ENCODE assay signal across 15 cellular contexts in the genomic region with DNA sequence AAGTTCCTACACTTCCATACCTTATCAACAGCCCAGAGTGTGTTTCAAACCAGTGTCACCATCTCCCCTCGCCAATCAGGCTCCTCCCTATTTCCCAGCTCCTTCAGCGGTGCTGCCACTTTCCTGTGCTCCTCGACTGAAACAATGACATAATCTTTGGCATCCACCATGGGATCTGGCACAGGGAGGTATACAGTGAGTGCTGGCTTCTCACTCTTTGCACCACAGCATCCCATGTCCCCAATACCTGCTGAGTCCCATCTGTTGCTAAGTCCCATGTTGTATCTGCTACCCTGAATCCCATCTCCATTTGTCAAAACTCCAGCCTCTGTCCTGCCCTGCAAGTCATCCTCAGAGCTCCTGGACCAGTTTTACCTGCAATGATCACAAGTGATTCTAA. TPM values are rescaled to one million over a fixed set of nuclear protein-coding genes. Genes with fewer than 3 reads are reported as not detected.
DNase-seq lines count a peak whose midpoint lies in the region; ATAC-seq and TF ChIP-seq lines count a peak whose summit lies in the region.
"Had no signal": no experiment of that assay in that cellular context is flagged by ENCODE, and none has a peak within 500 bp of the region (broad histone marks: within the 10 kb centered on the region; RNA-seq: fewer than 3 reads in every experiment).

No MANE protein-coding gene starts in this region.

- POLR2A ChIA-PET in MCF 10A (lab: Yijun Ruan, JAX): no interaction called here

- H3K9me3 ChIP-seq in T-helper 17 cell (ENCODE audit: control insufficient read depth, low read length, poor library complexity, severe bottlenecking): no peaks in the 10 kb centered on the region
- H3K9me3 ChIP-seq: A549, Caco-2 had no signal

- H3K36me3 Mint-ChIP-seq in T-helper 17 cell (ENCODE audit: low read depth) (peaks cover 11% of the 10 kb centered on the region), MCF 10A (ENCODE audit: insufficient read depth, unreplicated experiment) (peaks cover 42% of the 10 kb centered on the region)
- peaks cover 59% of the 10 kb centered on the region for H3K36me3 Mint-ChIP-seq in stimulated activated effector memory CD8-positive, alpha-beta T cell treated with anti-CD3 and anti-CD28 coated beads, Interleukin-12 subunit alpha, Interleukin-12 subunit beta, amount 100 ng/mL, for 72 hours
- peaks cover 21% of the 10 kb centered on the region for H3K36me3 Mint-ChIP-seq in activated T-cell treated with anti-CD3 and anti-CD28 coated beads, Interleukin-2, amount 50 U/mL, for 4 hours (ENCODE audit: insufficient read depth)

- peak overlapping the region; percentile 84 for H3K27ac Mint-ChIP-seq in T-helper 17 cell
- peak overlapping the region; percentile 15 for H3K27ac Mint-ChIP-seq in stimulated activated effector memory CD8-positive, alpha-beta T cell treated with anti-CD3 and anti-CD28 coated beads, Interleukin-12 subunit alpha, Interleukin-12 subunit beta, amount 100 ng/mL, for 72 hours
- H3K27ac Mint-ChIP-seq in MCF 10A (ENCODE audit: low read depth, unreplicated experiment): no peak overlapping the region
- H3K27ac Mint-ChIP-seq: CD4-positive, alpha-beta T cell; GM23338; HFFc6 had no signal

- no peaks in the 10 kb centered on the region for H3K9me3 Mint-ChIP-seq in stimulated activated effector memory CD8-positive, alpha-beta T cell treated with anti-CD3 and anti-CD28 coated beads, Interleukin-12 subunit alpha, Interleukin-12 subunit beta, amount 100 ng/mL, for 72 hours
- no peaks in the 10 kb centered on the region for H3K9me3 Mint-ChIP-seq in MCF 10A (ENCODE audit: unreplicated experiment)
- no peaks in the 10 kb centered on the region for H3K9me3 Mint-ChIP-seq in activated T-cell treated with anti-CD3 and anti-CD28 coated beads, Interleukin-2, amount 50 U/mL, for 4 hours
- H3K9me3 Mint-ChIP-seq: CD4-positive, alpha-beta T cell; GM23338; HFFc6 had no signal

- no peak for ATAC-seq in T-helper 17 cell
- no peak for ATAC-seq in stimulated activated effector memory CD8-positive, alpha-beta T cell treated with anti-CD3 and anti-CD28 coated beads, Interleukin-12 subunit alpha, Interleukin-12 subunit beta, amount 100 ng/mL, for 72 hours
- no peak for ATAC-seq in activated T-cell treated with anti-CD3 and anti-CD28 coated beads, Interleukin-2, amount 50 U/mL, for 4 hours
- ATAC-seq: A549, GM23338 had no signal

- DNase-seq in NCI-H446 treated with DMSO at 0.1 percent for 48 hours (lab: John Stamatoyannopoulos, UW): peak; percentile 12
- DNase-seq in NCI-H446 (lab: John Stamatoyannopoulos, UW): no peak
- no peak for DNase-seq in T-helper 17 cell
- DNase-seq in cerebellar nuclear complex (lab: John Stamatoyannopoulos, UW): peak; percentile 85 to 98
- no peak for DNase-seq in stimulated activated effector memory CD8-positive, alpha-beta T cell treated with anti-CD3 and anti-CD28 coated beads, Interleukin-12 subunit alpha, Interleukin-12 subunit beta, amount 100 ng/mL, for 72 hours (ENCODE audit: low spot score in 2 of 2)
- DNase-seq in MCF 10A (ENCODE audit: unreplicated experiment): no peak
- no peak for DNase-seq in activated T-cell treated with anti-CD3 and anti-CD28 coated beads, Interleukin-2, amount 50 U/mL, for 4 hours
- DNase-seq: AML-193; Caco-2; CD4-positive, alpha-beta T cell; GDM1; HCEC 1CT; HFFc6 had no signal

- H3K4me3 Mint-ChIP-seq in T-helper 17 cell (no peak overlapping the region), MCF 10A (ENCODE audit: unreplicated experiment) (no peak overlapping the region)
- no peak overlapping the region for H3K4me3 Mint-ChIP-seq in stimulated activated effector memory CD8-positive, alpha-beta T cell treated with anti-CD3 and anti-CD28 coated beads, Interleukin-12 subunit alpha, Interleukin-12 subunit beta, amount 100 ng/mL, for 72 hours
- H3K4me3 Mint-ChIP-seq in activated T-cell treated with anti-CD3 and anti-CD28 coated beads, Interleukin-2, amount 50 U/mL, for 4 hours: no peak overlapping the region
- H3K4me3 Mint-ChIP-seq: CD4-positive, alpha-beta T cell; GM23338; HFFc6 had no signal

- intact Hi-C loops in MCF 10A (cut with micrococcal nuclease): no loop called here

- CTCF ChIA-PET in MCF 10A (lab: Yijun Ruan, JAX): interaction anchor here (1.0 to 1.4 kb wide), 2 partner anchors 11 to 35 kb away, joined by 4 to 7 read pairs; no protein-coding TSS in a partner anchor

- no TSS peak for BruUV-seq in MCF 10A (replicated peaks; lab: Mats Ljungman, UMichigan)

- no peak for TF ChIP-seq CTCF in MCF 10A (IDR thresholded peaks at IDR 0.05; ENCODE audit: unreplicated experiment)

- H3K4me1 Mint-ChIP-seq in T-helper 17 cell (peaks cover 25% of the 10 kb centered on the region), MCF 10A (ENCODE audit: insufficient read depth, unreplicated experiment) (peaks cover 14% of the 10 kb centered on the region)
- peaks cover 21% of the 10 kb centered on the region for H3K4me1 Mint-ChIP-seq in stimulated activated effector memory CD8-positive, alpha-beta T cell treated with anti-CD3 and anti-CD28 coated beads, Interleukin-12 subunit alpha, Interleukin-12 subunit beta, amount 100 ng/mL, for 72 hours
- H3K4me1 Mint-ChIP-seq in activated T-cell treated with anti-CD3 and anti-CD28 coated beads, Interleukin-2, amount 50 U/mL, for 4 hours (ENCODE audit: low read depth): no peaks in the 10 kb centered on the region
- H3K4me1 Mint-ChIP-seq: GM23338 had no signal

- H3K27me3 Mint-ChIP-seq in T-helper 17 cell (no peaks in the 10 kb centered on the region), MCF 10A (ENCODE audit: insufficient read depth, unreplicated experiment) (no peaks in the 10 kb centered on the region)
- no peaks in the 10 kb centered on the region for H3K27me3 Mint-ChIP-seq in activated T-cell treated with anti-CD3 and anti-CD28 coated beads, Interleukin-2, amount 50 U/mL, for 4 hours (ENCODE audit: low read depth)
- H3K27me3 Mint-ChIP-seq: CD4-positive, alpha-beta T cell had no signal

RNA-seq across cellular contexts. Expression of a gene that starts 15.4 kb away (rescaled TPM):
- total RNA-seq in T-helper 17 cell: 10 to 100 TPM; 10.5 to 10.6 TPM
- 13.2 and 13.7 TPM in 2 replicates for total RNA-seq in MCF 10A (2022)
- 10 to 100 TPM; 25.5 to 26.5 (median 26.2) TPM for total RNA-seq in activated T-cell treated with anti-CD3 and anti-CD28 coated beads, Interleukin-2, amount 50 U/mL, for 4 hours

Comparison
In these comparisons a context has a peak if more than half of its experiments do, and no peak if none do; other contexts are left out.
1. DNase-seq: peak in NCI-H446 treated with DMSO at 0.1 percent for 48 hours (single experiment) and cerebellar nuclear complex (2 of 2); none in NCI-H446 (0 of 2), T-helper 17 cell (0 of 3), stimulated activated effector memory CD8-positive, alpha-beta T cell treated with anti-CD3 and anti-CD28 coated beads, Interleukin-12 subunit alpha, Interleukin-12 subunit beta, amount 100 ng/mL, for 72 hours (0 of 2), MCF 10A (single experiment) and activated T-cell treated with anti-CD3 and anti-CD28 coated beads, Interleukin-2, amount 50 U/mL, for 4 hours (single experiment).